8 cellular contexts compared by ENCODE assay signal in genomic region chr19:45059258-45059965, GRCh38. TPM values are rescaled to one million over a fixed set of nuclear protein-coding genes. Genes with fewer than 3 reads are reported as not detected.
DNase-seq lines count a peak whose midpoint lies in the region; ATAC-seq lines count a peak whose summit lies in the region.

No MANE protein-coding gene starts in this region.

- H2BK5ac ChIP-seq in mesenchymal stem cell (ENCODE audit: low read depth, low read length, poor library complexity, severe bottlenecking) = no peak overlapping the region

- peaks cover 10% of the 10 kb centered on the region for H3K4me1 ChIP-seq in mesenchymal stem cell (ENCODE audit: control insufficient read depth, insufficient read depth, low read depth, low read length)

- H2BK120ac ChIP-seq in mesenchymal stem cell (ENCODE audit: low read depth, low read length) = no peak overlapping the region

- H3K4me3 ChIP-seq in mesenchymal stem cell (ENCODE audit: insufficient read depth in 1 of 2, low read depth in 1 of 2, low read length in 2 of 2) = no peak overlapping the region

- no peak overlapping the region for H3K18ac ChIP-seq in mesenchymal stem cell (ENCODE audit: low read depth in 1 of 2, low read length in 2 of 2)

- WGBS in mesenchymal stem cell = 74% methylated on average over 16 of the region's 16 CpGs

- no peaks in the 10 kb centered on the region for H3K9me3 ChIP-seq in mesenchymal stem cell (ENCODE audit: control insufficient read depth, low read length)

- H3K79me1 ChIP-seq in mesenchymal stem cell (replicated peaks; ENCODE audit: low read length, poor library complexity, severe bottlenecking) = peaks cover 58% of the 10 kb centered on the region

- peaks cover 90 to 92% of the 10 kb centered on the region in 2 experiments for H3K36me3 ChIP-seq in mesenchymal stem cell (ENCODE audit: control insufficient read depth in 1 of 2, insufficient read depth in 2 of 2, low read depth in 1 of 2, low read length in 2 of 2)

- no peak overlapping the region for H2AFZ ChIP-seq in mesenchymal stem cell (ENCODE audit: low read depth, low read length)

- peak overlapping the region; percentile 28 for H3K9ac ChIP-seq in mesenchymal stem cell (ENCODE audit: low read length)

- no peak overlapping the region for H4K91ac ChIP-seq in mesenchymal stem cell (ENCODE audit: low read length)

- no peak overlapping the region for H3K4ac ChIP-seq in mesenchymal stem cell (ENCODE audit: low read depth in 1 of 2, low read length in 2 of 2)

- no peak overlapping the region for H3K27ac ChIP-seq in mesenchymal stem cell (ENCODE audit: low read length, poor library complexity, severe bottlenecking)

- H2BK15ac ChIP-seq in mesenchymal stem cell (ENCODE audit: low read depth, poor library complexity, severe bottlenecking) = no peak overlapping the region

- no peak overlapping the region for H3K23ac ChIP-seq in mesenchymal stem cell (ENCODE audit: low read length in 2 of 2)

- H2AK5ac ChIP-seq in mesenchymal stem cell (ENCODE audit: low read length, severe bottlenecking) = no peak overlapping the region

- ATAC-seq in HG02798 (IDR thresholded peaks at IDR 0.05; ENCODE audit: poor library complexity, unreplicated experiment) = peak; percentile 54
- ATAC-seq in HG03039 (IDR thresholded peaks at IDR 0.05; ENCODE audit: unreplicated experiment) = no peak

- peak; percentile 46 for DNase-seq in COR-L47 (lab: John Stamatoyannopoulos, UW)
- DNase-seq in NCI-H82 treated with DMSO at 0.1 percent for 48 hours (lab: John Stamatoyannopoulos, UW; ENCODE audit: unreplicated experiment) = peak; percentile 51
- DNase-seq in activated CD8-positive, alpha-beta memory T cell treated with anti-CD3 and anti-CD28 coated beads for 24 hours = peak; percentile 93
- DNase-seq in effector CD8-positive, alpha-beta T cell (lab: John Stamatoyannopoulos, UW) = peak; percentile 78
- DNase-seq in mesenchymal stem cell = peak; percentile 84
- DNase-seq in stimulated activated CD8-positive, alpha-beta memory T cell treated with anti-CD3 and anti-CD28 coated beads, Interleukin-2, amount 100 ng/mL, for 1 hour (ENCODE audit: low read depth in 2 of 2) = peak; percentile 71 to 73

- H3K14ac ChIP-seq in mesenchymal stem cell (ENCODE audit: low read length in 2 of 2) = no peak overlapping the region

- H3K27me3 ChIP-seq in mesenchymal stem cell (ENCODE audit: control insufficient read depth in 1 of 2, insufficient read depth in 1 of 2, low read length in 2 of 2) = no peaks in the 10 kb centered on the region

- H3K4me2 ChIP-seq in mesenchymal stem cell (ENCODE audit: low read length, poor library complexity, severe bottlenecking) = no peak overlapping the region

- no peak overlapping the region for H2BK12ac ChIP-seq in mesenchymal stem cell (ENCODE audit: low read length in 2 of 2)

- H4K8ac ChIP-seq in mesenchymal stem cell (ENCODE audit: low read length) = no peak overlapping the region

RNA-seq across cellular contexts. Expression of gene ZNF296, which starts 16.9 kb away (rescaled TPM):
- polyA plus RNA-seq in mesenchymal stem cell (2013, experiment 1 of 2) = 0.58 TPM
- polyA plus RNA-seq in mesenchymal stem cell (2013, experiment 2 of 2) = 0.56 TPM

RNA-seq across cellular contexts. Expression of gene GEMIN7, which starts 19.6 kb away (rescaled TPM):
- 24.6 TPM for polyA plus RNA-seq in mesenchymal stem cell (2013, experiment 1 of 2)
- 24.3 TPM for polyA plus RNA-seq in mesenchymal stem cell (2013, experiment 2 of 2)

RNA-seq across cellular contexts. Expression of gene CLASRP, which starts 20.6 kb away (rescaled TPM):
- polyA plus RNA-seq in mesenchymal stem cell (2013, experiment 1 of 2) = 22.8 TPM
- 21.7 TPM for polyA plus RNA-seq in mesenchymal stem cell (2013, experiment 2 of 2)

RNA-seq across cellular contexts. Expression of gene PPP1R37, which starts 33.6 kb away (rescaled TPM):
- 20.4 TPM for polyA plus RNA-seq in mesenchymal stem cell (2013, experiment 1 of 2)
- 21.8 TPM for polyA plus RNA-seq in mesenchymal stem cell (2013, experiment 2 of 2)

RNA-seq across cellular contexts. Expression of gene RELB, which starts 58.1 kb away (rescaled TPM):
- 9.8 TPM for polyA plus RNA-seq in mesenchymal stem cell (2013, experiment 1 of 2)
- polyA plus RNA-seq in mesenchymal stem cell (2013, experiment 2 of 2) = 9.6 TPM
